13 cellular contexts compared by ENCODE assay signal in genomic region chr11:126929186-126930085, GRCh38.
DNase-seq lines count a peak whose midpoint lies in the region; ATAC-seq and TF ChIP-seq lines count a peak whose summit lies in the region.
"Had no signal": no experiment of that assay in that cellular context is flagged by ENCODE, and none has a peak within 500 bp of the region (broad histone marks: within the 10 kb centered on the region; RNA-seq: fewer than 3 reads in every experiment).

No MANE protein-coding gene starts in this region.

- H3K4me1 ChIP-seq in right atrium auricular region (peaks cover 0 to 10% of the 10 kb centered on the region in 2 donors), upper lobe of right lung (no peaks in the 10 kb centered on the region), OCI-LY7 (ENCODE audit: insufficient read depth, low read length, poor library complexity, severe bottlenecking) (no peaks in the 10 kb centered on the region)
- H3K4me1 ChIP-seq: gastrocnemius medialis had no signal

- ATAC-seq in Right ventricle myocardium superior (ENCODE audit: poor library complexity) (peak; percentile 88), upper lobe of right lung (peak; percentile 76), left lobe of liver (no peak)
- ATAC-seq: Panc1 had no signal

- no peaks in the 10 kb centered on the region for H3K36me3 ChIP-seq in right atrium auricular region
- H3K36me3 ChIP-seq in upper lobe of right lung: no peaks in the 10 kb centered on the region
- no peaks in the 10 kb centered on the region for H3K36me3 ChIP-seq in OCI-LY7 (ENCODE audit: insufficient read depth, low read length)
- H3K36me3 ChIP-seq: gastrocnemius medialis had no signal

- H3K9me3 ChIP-seq in right atrium auricular region (peaks cover 0 to 9% of the 10 kb centered on the region in 2 donors), upper lobe of right lung (no peaks in the 10 kb centered on the region), OCI-LY7 (ENCODE audit: low read length) (0 out of 2 replicates have a peak, but pooled peaks cover 7% of the 10 kb centered on the region)
- H3K9me3 ChIP-seq: gastrocnemius medialis had no signal

- H3K4me2 ChIP-seq in OCI-LY7 (ENCODE audit: low read length): no peak overlapping the region

- CTCF ChIA-PET in OCI-LY7 (lab: Charles Lee; ENCODE audit: unreplicated experiment): interaction anchor here (1.2 kb wide), 1 partner anchor 39 kb away, joined by 3 read pairs; no protein-coding TSS in a partner anchor

- H3K27me3 ChIP-seq in right atrium auricular region: peaks cover 0 to 4% of the 10 kb centered on the region in 2 donors
- no peaks in the 10 kb centered on the region for H3K27me3 ChIP-seq in layer of hippocampus (ENCODE audit: control insufficient read depth, insufficient read depth, low read length)
- no peaks in the 10 kb centered on the region for H3K27me3 ChIP-seq in upper lobe of right lung
- H3K27me3 ChIP-seq: gastrocnemius medialis had no signal

- POLR2A ChIA-PET in OCI-LY7 (lab: Charles Lee): no interaction called here

- no peak overlapping the region for H2AFZ ChIP-seq in OCI-LY7 (ENCODE audit: low read length)

- no peaks in the 10 kb centered on the region for H3K79me2 ChIP-seq in OCI-LY7 (ENCODE audit: insufficient read depth, low read depth, low read length)

- H4K20me1 ChIP-seq in OCI-LY7 (ENCODE audit: insufficient read depth, low read length): no peaks in the 10 kb centered on the region

- BruUV-seq in OCI-LY7 (replicated peaks; lab: Mats Ljungman, UMichigan): no TSS peak

- intact Hi-C loops in Right ventricle myocardium superior (cut with DNase I) (no loop called here), upper lobe of right lung (cut with DNase I) (no loop called here), OCI-LY7 (cut with micrococcal nuclease; ENCODE audit: unreplicated experiment) (no loop called here)

- peak overlapping the region in 1 of 2 donors; percentile 48 for H3K27ac ChIP-seq in right atrium auricular region
- H3K27ac ChIP-seq in layer of hippocampus (ENCODE audit: low read depth, low read length): peak overlapping the region; percentile 64
- peak overlapping the region; percentile 76 for H3K27ac ChIP-seq in upper lobe of right lung
- H3K27ac ChIP-seq in OCI-LY7 (ENCODE audit: low read depth, low read length, poor library complexity, severe bottlenecking): no peak overlapping the region
- H3K27ac ChIP-seq: gastrocnemius medialis had no signal

- TF ChIP-seq CTCF in right atrium auricular region (IDR thresholded peaks at IDR 0.05): no peak
- no peak for TF ChIP-seq CTCF in astrocyte of the cerebellum (IDR thresholded peaks at IDR 0.05; ENCODE audit: low read depth, low read length, missing control alignments)
- TF ChIP-seq CTCF in upper lobe of right lung (IDR thresholded peaks at IDR 0.05): no peak
- no peak for TF ChIP-seq CTCF in OCI-LY7 (conservative IDR thresholded peaks at IDR 0.05; ENCODE audit: low read length)

- in situ Hi-C loops in astrocyte of the cerebellum (cut with HindIII; ENCODE audit: low sequenced_read_pairs): no loop called here

- no peak overlapping the region for H3K4me3 ChIP-seq in right atrium auricular region
- H3K4me3 ChIP-seq in astrocyte of the cerebellum (ENCODE audit: low read depth, low read length): no peak overlapping the region
- peak overlapping the region; percentile 1 for H3K4me3 ChIP-seq in upper lobe of right lung
- H3K4me3 ChIP-seq in OCI-LY7 (ENCODE audit: low read depth, low read length, poor library complexity, severe bottlenecking): no peak overlapping the region
- H3K4me3 ChIP-seq: gastrocnemius medialis had no signal

- no peaks in the 10 kb centered on the region for H3K9me2 ChIP-seq in OCI-LY7 (ENCODE audit: insufficient read depth, low read length)

- DNase-seq in Right ventricle myocardium superior (no peak), right atrium auricular region (ENCODE audit: low spot score) (no peak), astrocyte of the cerebellum (ENCODE audit: low read depth) (peak; percentile 52), upper lobe of right lung (no peak), OCI-LY7 (ENCODE audit: low spot score) (no peak), left lobe of liver (ENCODE audit: low spot score) (no peak), NCI-H1694 treated with DMSO at 0.1 percent for 48 hours (lab: John Stamatoyannopoulos, UW) (no peak)
- DNase-seq: activated CD8-positive, alpha-beta memory T cell treated with anti-CD3 and anti-CD28 coated beads, Interleukin-2, amount 50 U/mL, for 48 hours; gastrocnemius medialis; NCI-H1092 treated with DMSO at 0.1 percent for 48 hours; stimulated activated CD8-positive, alpha-beta memory T cell treated with anti-CD3 and anti-CD28 coated beads, Interleukin-4, amount 100 ng/mL, for 48 hours had no signal
